Comparison of ENCODE assay signal across 7 cellular contexts in the genomic region with DNA sequence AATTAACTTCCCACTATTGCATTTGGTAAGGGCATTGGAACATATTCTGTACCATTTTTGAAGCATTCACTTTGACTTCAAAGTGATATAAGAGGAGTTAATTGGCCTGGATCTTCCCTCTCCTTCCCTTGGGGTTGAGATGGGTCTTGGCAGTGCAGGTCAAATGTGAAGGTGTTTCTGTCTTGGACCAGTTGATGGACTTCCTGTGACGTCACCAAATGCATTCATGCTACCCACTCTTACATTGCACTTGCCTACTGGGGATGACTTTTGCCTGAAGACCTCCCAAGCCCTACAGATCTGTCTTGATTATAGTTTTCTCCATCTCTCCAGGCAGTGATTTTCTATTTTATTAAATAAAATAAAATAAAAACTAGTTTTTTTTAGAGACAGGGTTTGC.
"Had no signal": no experiment of that assay in that cellular context is flagged by ENCODE, and none has a peak within 500 bp of the region (broad histone marks: within the 10 kb centered on the region; RNA-seq: fewer than 3 reads in every experiment).

No MANE protein-coding gene starts in this region.

- H3K4me2 ChIP-seq: KMS-11 had no signal

- ATAC-seq: K562 had no signal

- FAIRE-seq: HTR-8/SVneo, K562 had no signal

- H3K9ac ChIP-seq: KMS-11 had no signal

- H3K27ac ChIP-seq: HL-60, KMS-11 had no signal

- DNase-seq: IMR-90, KBM-7, KG1 had no signal

- H3K4me3 ChIP-seq: K562 had no signal
